8 cellular contexts compared by ENCODE assay signal in the genomic region with DNA sequence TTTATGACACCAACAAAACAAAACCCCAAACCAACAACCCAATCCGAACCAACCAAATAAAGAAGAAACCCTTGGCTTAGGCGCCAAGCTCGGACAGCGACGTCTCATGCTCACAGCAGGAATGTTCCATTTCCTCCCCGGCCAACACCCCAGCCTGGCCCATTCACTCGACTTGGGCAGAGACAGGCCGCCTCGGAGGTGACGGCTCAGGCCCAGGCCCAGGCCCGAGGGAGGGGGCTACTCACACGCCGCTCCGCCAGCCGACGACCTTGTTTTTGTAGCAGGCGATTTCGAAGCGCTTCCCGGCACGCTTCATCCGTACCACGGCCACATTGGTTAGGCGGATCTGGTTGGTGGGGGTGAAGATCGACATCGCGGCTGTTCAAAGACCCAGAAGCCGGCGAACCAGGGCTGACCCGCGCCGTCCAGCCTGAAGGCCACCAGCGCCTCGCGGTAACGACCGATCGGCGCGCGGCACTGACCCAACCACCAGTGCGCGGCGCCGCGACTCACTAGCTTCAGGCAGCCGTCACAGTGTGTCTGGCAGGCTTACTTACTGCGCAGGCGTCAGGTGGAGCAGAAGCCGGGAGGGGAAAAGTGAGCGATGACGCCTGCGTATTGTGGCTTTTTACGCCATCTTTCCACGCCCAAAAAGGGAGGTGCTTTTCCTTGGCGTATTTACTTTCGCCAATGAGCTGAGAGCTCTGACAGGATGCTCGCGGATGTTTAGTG. TPM values are rescaled to one million over a fixed set of nuclear protein-coding genes. Genes with fewer than 3 reads are reported as not detected.
DNase-seq lines count a peak whose midpoint lies in the region; TF ChIP-seq lines count a peak whose summit lies in the region.
"Not testable (repeated sequence)": the region's sequence is repeated elsewhere in the genome, so short reads cannot be mapped to it uniquely, and the experiment has no call there.

TSS of gene SBDS (minus strand) at position 542 of the 732 bp plus-strand sequence. CDS start at position 373, 169 bp downstream.

- peak within 1 kb of the TSS; percentile 96 for H3K27ac ChIP-seq in subcutaneous abdominal adipose tissue (ENCODE audit: low read depth, low read length)

- POLR2A ChIA-PET in HEK293T (lab: Yijun Ruan, JAX) = interaction anchor here (0.7 to 1.0 kb wide), 4 partner anchors 74 to 881 kb away, joined by 3 to 6 read pairs (median 3); partner anchors contain the start of genes CRCP and TMEM248

- H3K27me3 ChIP-seq in neuron (ENCODE audit: insufficient read depth, low read length); subcutaneous abdominal adipose tissue (ENCODE audit: control insufficient read depth in 5 of 5, insufficient read depth in 4 of 5, low read length in 5 of 5): not testable (repeated sequence)

- DNase-seq in GF-D8 (lab: John Stamatoyannopoulos, UW) (peak; percentile 97), HEK293T (ENCODE audit: extremely low spot score) (peak; percentile 71), MV-4-11 (lab: John Stamatoyannopoulos, UW) (peak; percentile 99), SK-MEL-5 (ENCODE audit: low read depth, low spot score) (peak; percentile 100), foreskin melanocyte (peak; percentile 96)
- DNase-seq in activated naive CD4-positive, alpha-beta T cell treated with Interleukin-2 at 50 U/mL for 16 hours = peak; percentile 95

- peak within 1 kb of the TSS; percentile 16 for H2AFZ ChIP-seq in neuron (ENCODE audit: low read depth, low read length)

- H3K36me3 ChIP-seq in neuron (ENCODE audit: insufficient read depth, low read length) (peaks cover 16% of the 10 kb centered on the region), subcutaneous abdominal adipose tissue (ENCODE audit: control insufficient read depth in 5 of 5, insufficient read depth in 5 of 5, low read length in 5 of 5) (peaks cover 7 to 28% (median 15%) of the 10 kb centered on the region in 5 donors)

- not testable (repeated sequence) for H3K4me1 ChIP-seq in neuron (ENCODE audit: insufficient read depth, low read length)
- peaks cover 0 to 14% (median 11%) of the 10 kb centered on the region in 5 donors for H3K4me1 ChIP-seq in subcutaneous abdominal adipose tissue (ENCODE audit: control insufficient read depth in 5 of 5, insufficient read depth in 5 of 5, low read length in 5 of 5)

- in situ Hi-C loops in SK-MEL-5 (cut with HindIII; ENCODE audit: low pct_unique_long_range_greater_than_20kb, low sequenced_read_pairs) = not testable (repeated sequence)

- not testable (repeated sequence) for H3K9me3 ChIP-seq in neuron (ENCODE audit: low read length); subcutaneous abdominal adipose tissue (ENCODE audit: control insufficient read depth in 5 of 5, low read length in 5 of 5)

- CTCF ChIA-PET in HEK293T (lab: Yijun Ruan, JAX) = not testable (repeated sequence)

- H3K4me3 ChIP-seq in neuron (ENCODE audit: low read length) (peak within 1 kb of the TSS; percentile 88), subcutaneous abdominal adipose tissue (ENCODE audit: low read depth in 1 of 5, low read length in 5 of 5) (peak within 1 kb of the TSS; percentile 73 to 85 (median 80))

- peak within 1 kb of the TSS; percentile 48 to 98 (median 93) for H3K9ac ChIP-seq in subcutaneous abdominal adipose tissue (ENCODE audit: low read length in 5 of 5)

TF ChIP-seq in HEK293T, 16 proteins besides CTCF, POLR2A, EP300 and RAD21:
- peak; percentile 28; the same call in 1 of the 2 replicates for TF ChIP-seq PKNOX1 (IDR thresholded peaks at IDR 0.05)
- peak; percentile 87 for TF ChIP-seq L3MBTL2 (conservative IDR thresholded peaks at IDR 0.05)

RNA-seq across cellular contexts. Expression of gene SBDS, which starts in this region (rescaled TPM):
- 108 and 111 TPM in 2 replicates for total RNA-seq in SK-MEL-5 (2014; rRNA removed; shearing (Covaris generic))
- polyA plus RNA-seq in SK-MEL-5 (2015; cell fraction: cytosol; rRNA removed) = 89.6 and 90.5 TPM in 2 replicates
- 30.7 and 38.3 TPM in 2 replicates for polyA plus RNA-seq in SK-MEL-5 (2015; cell fraction: nucleus; rRNA removed)

Comparison
In these comparisons a context has a peak if more than half of its experiments do, and no peak if none do; other contexts are left out.
1. Peak in every context shown above with its lines: DNase-seq, H3K4me3 ChIP-seq and H3K27ac ChIP-seq.